ENCODE assay signal across 11 cellular contexts in the genomic region with DNA sequence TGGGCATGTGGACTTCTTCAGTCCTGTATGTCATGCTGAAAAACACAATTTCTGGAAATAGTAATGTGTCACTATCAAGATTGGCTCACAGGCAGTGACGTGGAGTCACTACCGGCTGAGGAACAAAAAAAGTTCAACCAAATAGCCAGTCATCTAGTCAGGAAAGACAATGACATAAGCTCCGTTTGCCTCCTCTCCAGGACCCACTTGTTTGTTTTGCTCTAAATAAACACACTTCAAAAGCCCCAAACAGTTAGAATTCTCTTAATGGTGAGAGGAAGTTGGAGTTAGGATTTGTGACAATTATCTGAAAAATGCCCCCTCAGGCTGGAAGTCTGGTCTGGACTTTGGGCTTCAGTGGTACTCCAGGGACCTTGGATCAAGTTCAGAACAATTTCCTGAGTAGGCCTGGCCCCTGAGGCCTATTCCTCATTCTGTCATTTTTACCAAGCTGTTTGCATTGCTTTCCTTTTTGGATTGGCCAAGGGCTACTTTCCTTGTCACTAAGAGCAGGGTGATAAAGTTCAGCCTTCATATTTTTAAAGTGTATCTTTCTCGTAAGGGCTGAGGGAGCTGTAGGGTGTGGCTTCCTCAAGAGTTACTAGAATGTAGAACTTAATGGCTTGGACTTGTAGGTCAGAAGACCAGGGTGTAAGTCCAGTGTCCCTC.
DNase-seq lines count a peak whose midpoint lies in the region; ATAC-seq and TF ChIP-seq lines count a peak whose summit lies in the region.
"Had no signal": no experiment of that assay in that cellular context is flagged by ENCODE, and none has a peak within 500 bp of the region (broad histone marks: within the 10 kb centered on the region; RNA-seq: fewer than 3 reads in every experiment).

No MANE protein-coding gene starts in this region.

- in situ Hi-C loops in brain microvascular endothelial cell (cut with HindIII; ENCODE audit: low pct_ligation_motif_present, low sequenced_read_pairs) = no loop called here

- TF ChIP-seq CTCF in brain microvascular endothelial cell (IDR thresholded peaks at IDR 0.05; ENCODE audit: low read depth, low read length, missing control alignments) = no peak

- DNase-seq in HuH-7 (ENCODE audit: low spot score) = peak; percentile 55
- DNase-seq in brain microvascular endothelial cell = peak; percentile 55
- peak; percentile 46 for DNase-seq in hepatic stellate cell (ENCODE audit: low spot score)
- DNase-seq in sciatic nerve (ENCODE audit: low spot score) = no peak
- DNase-seq in NCI-H2171 (lab: John Stamatoyannopoulos, UW) = no peak
- no peak for DNase-seq in amniotic stem cell (lab: John Stamatoyannopoulos, UW)
- DNase-seq in activated T-cell treated with anti-CD3 and anti-CD28 coated beads, Interleukin-2, amount 50 U/mL, for 48 hours = no peak
- DNase-seq: activated naive CD8-positive, alpha-beta T cell treated with anti-CD3 and anti-CD28 coated beads, Interleukin-2, amount 50 U/mL, for 24 hours; NCI-H524; SJCRH30 had no signal

- no peaks in the 10 kb centered on the region for H3K27me3 ChIP-seq in brain microvascular endothelial cell (replicated peaks)
- H3K27me3 ChIP-seq: SJCRH30 had no signal

- no peaks in the 10 kb centered on the region for H3K36me3 ChIP-seq in brain microvascular endothelial cell (replicated peaks)
- H3K36me3 ChIP-seq: SJCRH30 had no signal

- ATAC-seq in sciatic nerve (peak; percentile 28), HG03378 (IDR thresholded peaks at IDR 0.05; ENCODE audit: unreplicated experiment) (no peak)
- ATAC-seq: activated naive CD8-positive, alpha-beta T cell treated with anti-CD3 and anti-CD28 coated beads, Interleukin-2, amount 50 U/mL, for 24 hours had no signal

- no peak overlapping the region for H3K4me3 ChIP-seq in brain microvascular endothelial cell (ENCODE audit: low read depth, low read length)
- H3K4me3 ChIP-seq: SJCRH30 had no signal

- H3K27ac ChIP-seq in brain microvascular endothelial cell = peak overlapping the region; percentile 24
- H3K27ac ChIP-seq: SJCRH30 had no signal

- intact Hi-C loops in sciatic nerve (cut with DNase I) = no loop called here

Comparison
In these comparisons a context has a peak if more than half of its experiments do, and no peak if none do; other contexts are left out.
1. DNase-seq: peak in HuH-7 (single experiment), brain microvascular endothelial cell (single experiment) and hepatic stellate cell (single experiment); none in sciatic nerve (single experiment), NCI-H2171 (single experiment), amniotic stem cell (single experiment) and activated T-cell treated with anti-CD3 and anti-CD28 coated beads, Interleukin-2, amount 50 U/mL, for 48 hours (0 of 2).